In the genomic region with DNA sequence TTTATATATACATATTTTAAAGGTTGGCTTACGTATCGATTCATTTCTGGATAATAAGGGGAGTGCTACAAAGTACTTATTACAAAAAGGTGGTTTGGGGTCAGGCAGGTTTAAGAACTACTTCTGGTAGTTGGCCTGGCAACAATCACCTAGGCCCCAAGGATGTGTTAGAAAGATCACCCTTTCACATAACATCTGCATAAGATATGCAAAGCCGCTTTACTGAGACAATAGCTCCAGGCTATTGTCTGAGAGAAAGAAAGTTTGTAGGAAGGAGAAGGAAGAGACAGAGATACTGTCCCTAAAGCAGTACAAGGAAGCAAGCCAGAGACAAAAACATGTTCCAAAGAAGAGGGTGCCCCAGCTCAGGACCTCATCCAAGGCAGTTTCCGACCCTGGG, we compare ENCODE assay signal across 1 cellular context.
TF ChIP-seq lines count a peak whose summit lies in the region.

No MANE protein-coding gene starts in this region.

TF ChIP-seq in H1, 55 proteins besides CTCF, POLR2A, EP300 and RAD21 (continued from another document):
- TF ChIP-seq TAF1 (IDR thresholded peaks at IDR 0.05; ENCODE audit: low read depth, low read length), result 0 out of 2 replicates have a peak, but pooled peaks have one; percentile 28
- no peak for TF ChIP-seq MAFK (IDR thresholded peaks at IDR 0.05; ENCODE audit: low read depth, low read length)
- no peak for TF ChIP-seq FOSL1 (IDR thresholded peaks at IDR 0.05; ENCODE audit: insufficient read depth, low read depth, low read length)
- no peak for TF ChIP-seq JUN (IDR thresholded peaks at IDR 0.05; ENCODE audit: low read depth, low read length)
